Comparison of ENCODE assay signal across 18 cellular contexts in the genomic region with DNA sequence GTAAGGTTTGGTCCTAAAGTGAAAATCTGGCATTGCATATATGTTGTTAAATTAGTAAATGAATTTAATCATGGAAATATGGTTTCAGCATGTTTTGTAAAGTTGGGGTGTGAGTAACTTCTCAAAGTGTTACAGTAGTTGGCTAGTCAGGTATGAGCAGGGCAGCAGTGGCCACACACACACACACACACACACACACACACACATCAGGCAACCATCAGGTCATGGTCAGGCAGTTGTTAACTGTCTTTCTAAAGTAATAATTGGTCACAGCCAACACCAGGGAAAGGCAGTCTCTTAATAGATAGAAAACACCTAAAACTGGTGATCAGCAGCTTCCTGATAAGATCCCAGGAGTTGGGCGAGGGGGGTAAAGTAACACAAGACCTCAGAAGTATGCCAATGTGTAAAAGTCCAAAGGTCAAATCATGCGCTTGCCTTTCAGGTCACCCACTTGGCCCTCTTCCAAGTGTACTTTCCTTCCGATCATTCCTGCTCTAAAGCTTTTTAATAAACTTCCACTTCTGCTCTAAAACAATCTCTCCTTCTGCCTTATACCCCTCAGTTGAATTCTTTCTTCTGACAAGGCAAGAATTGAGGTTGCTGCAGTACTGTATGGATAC.
"Had no signal": no experiment of that assay in that cellular context is flagged by ENCODE, and none has a peak within 500 bp of the region (broad histone marks: within the 10 kb centered on the region; RNA-seq: fewer than 3 reads in every experiment).

No MANE protein-coding gene starts in this region.

- FAIRE-seq: colon had no signal

- H3K4me1 Mint-ChIP-seq: activated CD4-positive, alpha-beta T cell treated with anti-CD3 and anti-CD28 coated beads for 36 hours; naive thymus-derived CD8-positive, alpha-beta T cell had no signal

- H3K27ac Mint-ChIP-seq: activated CD4-positive, alpha-beta T cell treated with anti-CD3 and anti-CD28 coated beads for 36 hours; activated CD8-positive, alpha-beta T cell treated with anti-CD3 and anti-CD28 coated beads, Interleukin-2, amount 10 ng/mL, durations not matched to agents 7 days and 5 days; naive thymus-derived CD8-positive, alpha-beta T cell; stimulated activated naive CD8-positive, alpha-beta T cell treated with anti-CD3 and anti-CD28 coated beads, Interleukin-15, Interleukin-2, amounts not matched to agents 100 ng/mL and 50 ng/mL, for 24 hours had no signal

- H3K9me3 ChIP-seq: ascending aorta, neutrophil, thoracic aorta had no signal

- H3K27me3 ChIP-seq: ascending aorta had no signal

- H3K9me3 Mint-ChIP-seq: stimulated activated naive CD8-positive, alpha-beta T cell treated with anti-CD3 and anti-CD28 coated beads, Interleukin-15, Interleukin-2, amounts not matched to agents 100 ng/mL and 50 ng/mL, for 24 hours had no signal

- ATAC-seq: activated CD4-positive, alpha-beta T cell treated with anti-CD3 and anti-CD28 coated beads for 36 hours; activated CD8-positive, alpha-beta T cell treated with anti-CD3 and anti-CD28 coated beads, Interleukin-2, amount 10 ng/mL, durations not matched to agents 7 days and 5 days; naive thymus-derived CD8-positive, alpha-beta T cell had no signal

- DNase-seq: activated CD4-positive, alpha-beta T cell treated with anti-CD3 and anti-CD28 coated beads for 36 hours; activated CD8-positive, alpha-beta memory T cell treated with anti-CD3 and anti-CD28 coated beads, Interleukin-2, amount 50 U/mL, for 48 hours; activated CD8-positive, alpha-beta T cell treated with anti-CD3 and anti-CD28 coated beads, Interleukin-2, amount 10 ng/mL, durations not matched to agents 7 days and 5 days; activated naive CD4-positive, alpha-beta T cell; hippocampal formation; kidney glomerular epithelial cell; naive thymus-derived CD8-positive, alpha-beta T cell; stimulated activated CD4-positive, alpha-beta T cell treated with anti-CD3 and anti-CD28 coated beads, Interleukin-15, amount 100 ng/mL, for 24 hours; stimulated activated CD4-positive, alpha-beta T cell treated with anti-CD3 and anti-CD28 coated beads, Interleukin-4, amount 100 ng/mL, for 24 hours; T-helper 1 cell; WERI-Rb-1 had no signal

- H3K4me3 Mint-ChIP-seq: activated CD4-positive, alpha-beta T cell treated with anti-CD3 and anti-CD28 coated beads for 36 hours; activated CD8-positive, alpha-beta T cell treated with anti-CD3 and anti-CD28 coated beads, Interleukin-2, amount 10 ng/mL, durations not matched to agents 7 days and 5 days; naive thymus-derived CD8-positive, alpha-beta T cell; stimulated activated naive CD8-positive, alpha-beta T cell treated with anti-CD3 and anti-CD28 coated beads, Interleukin-15, Interleukin-2, amounts not matched to agents 100 ng/mL and 50 ng/mL, for 24 hours had no signal

- H3K4me1 ChIP-seq: ascending aorta had no signal

- H3K4me3 ChIP-seq: ascending aorta, lung, thoracic aorta had no signal

- H3K27ac ChIP-seq: ascending aorta, epithelial cell of prostate, neutrophil, thoracic aorta, WERI-Rb-1 had no signal

- H3K36me3 ChIP-seq: ascending aorta, neutrophil, thoracic aorta, WERI-Rb-1 had no signal
